ENCODE assay signal across 37 cellular contexts in the genomic region with DNA sequence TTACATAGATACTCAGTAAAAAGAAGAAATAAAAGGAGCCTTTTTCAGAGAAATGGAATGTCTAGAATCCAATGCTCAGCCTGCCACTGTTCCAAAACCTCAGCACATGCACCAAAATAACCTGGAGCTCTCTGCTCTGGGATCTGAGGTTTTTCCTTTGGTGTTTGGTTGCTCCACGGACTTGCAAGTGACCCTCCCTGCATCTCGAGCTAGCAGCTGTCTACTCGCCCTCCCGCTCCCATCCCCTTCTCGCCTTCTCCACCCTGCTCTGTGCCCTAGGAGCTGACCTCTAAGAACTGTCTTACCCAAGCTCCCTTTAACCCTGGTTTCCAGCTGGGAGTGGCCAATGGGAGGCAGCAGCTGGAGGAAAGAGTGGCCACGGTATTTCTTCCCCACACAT.
"Had no signal": no experiment of that assay in that cellular context is flagged by ENCODE, and none has a peak within 500 bp of the region (broad histone marks: within the 10 kb centered on the region; RNA-seq: fewer than 3 reads in every experiment).

No MANE protein-coding gene starts in this region.

- H3K4me1 ChIP-seq: adrenal gland, ascending aorta had no signal

- ATAC-seq: activated CD8-positive, alpha-beta T cell treated with anti-CD3 and anti-CD28 coated beads for 36 hours; activated naive CD4-positive, alpha-beta T cell treated with anti-CD3 and anti-CD28 coated beads, Interleukin-2, amount 50 U/mL, for 72 hours; activated T-cell treated with anti-CD3 and anti-CD28 coated beads, Interleukin-2, amount 50 U/mL, for 4 hours; activated T-cell treated with anti-CD3 and anti-CD28 coated beads, Interleukin-2, amount 50 U/mL, for 72 hours; activated T-helper 17 cell treated with anti-CD3 and anti-CD28 coated beads, Interleukin-2, amount 50 U/mL, for 72 hours had no signal

- H3K4me3 ChIP-seq: adrenal gland, ascending aorta, cardiac muscle cell had no signal

- H3K9me3 ChIP-seq: adrenal gland, ascending aorta had no signal

- H3K27me3 ChIP-seq: adrenal gland, ascending aorta, cardiac muscle cell had no signal

- DNase-seq: activated B cell treated with CpG ODN at 0.5 μM for 24 hours; activated CD4-positive, alpha-beta memory T cell treated with anti-CD3 and anti-CD28 coated beads for 36 hours; activated CD4-positive, alpha-beta T cell treated with anti-CD3 and anti-CD28 coated beads for 4 hours; activated CD4-positive, alpha-beta T cell treated with anti-CD3 and anti-CD28 coated beads, Interleukin-2, amount 10 ng/mL, durations not matched to agents 24 days and 14 days; activated CD4-positive, alpha-beta T cell treated with anti-CD3 and anti-CD28 coated beads, Interleukin-2, amount 50 U/mL, for 1 hour; activated CD4-positive, alpha-beta T cell treated with anti-CD3 and anti-CD28 coated beads, Interleukin-2, amount 50 U/mL, for 4 hours; activated CD4-positive, CD25-positive, alpha-beta regulatory T cell treated with anti-CD3 and anti-CD28 coated beads, Interleukin-2, amount 50 U/mL, for 72 hours; activated CD8-positive, alpha-beta memory T cell treated with anti-CD3 and anti-CD28 coated beads, Interleukin-2, amount 50 U/mL, for 4 hours; activated CD8-positive, alpha-beta T cell treated with anti-CD3 and anti-CD28 coated beads for 36 hours; activated effector memory CD4-positive, alpha-beta T cell treated with anti-CD3 and anti-CD28 coated beads, Interleukin-2, amount 50 U/mL, for 16 hours; activated gamma-delta T cell treated with Interleukin-2 at 50 U/mL for 16 hours; activated naive CD4-positive, alpha-beta T cell; activated naive CD4-positive, alpha-beta T cell treated with anti-CD3 and anti-CD28 coated beads for 36 hours; activated naive CD4-positive, alpha-beta T cell treated with anti-CD3 and anti-CD28 coated beads, Interleukin-2, amount 50 U/mL, for 16 hours; activated naive CD8-positive, alpha-beta T cell treated with anti-CD3 and anti-CD28 coated beads for 36 hours; activated T-cell treated with anti-CD3 and anti-CD28 coated beads for 4 hours; activated T-cell treated with anti-CD3 and anti-CD28 coated beads, Interleukin-2, amount 50 U/mL, for 1 hour; activated T-cell treated with anti-CD3 and anti-CD28 coated beads, Interleukin-2, amount 50 U/mL, for 4 hours; activated T-cell treated with anti-CD3 and anti-CD28 coated beads, Interleukin-2, amount 50 U/mL, for 72 hours; adrenal gland; amniotic stem cell; anterior cingulate cortex; caudate nucleus; cerebellar nuclear complex; T-helper 1 cell; T-helper 2 cell; T-helper 9 cell had no signal

- H3K36me3 ChIP-seq: adrenal gland, ascending aorta, cardiac muscle cell had no signal

- H3K27ac ChIP-seq: adrenal gland, ascending aorta, cardiac muscle cell, VCaP had no signal

- H3K4me1 Mint-ChIP-seq: activated B cell treated with CpG ODN at 0.5 μM for 24 hours; activated naive CD8-positive, alpha-beta T cell treated with anti-CD3 and anti-CD28 coated beads for 36 hours; activated T-helper 17 cell treated with anti-CD3 and anti-CD28 coated beads, Interleukin-2, amount 50 U/mL, for 72 hours; brain; central memory CD8-positive, alpha-beta T cell had no signal

- H3K4me3 Mint-ChIP-seq: activated B cell treated with CpG ODN at 0.5 μM for 24 hours; activated CD4-positive, alpha-beta memory T cell treated with anti-CD3 and anti-CD28 coated beads for 36 hours; activated CD4-positive, alpha-beta T cell treated with anti-CD3 and anti-CD28 coated beads, Interleukin-2, amount 10 ng/mL, durations not matched to agents 24 days and 14 days; activated CD8-positive, alpha-beta T cell treated with anti-CD3 and anti-CD28 coated beads for 36 hours; activated naive CD4-positive, alpha-beta T cell treated with anti-CD3 and anti-CD28 coated beads for 36 hours; activated naive CD8-positive, alpha-beta T cell treated with anti-CD3 and anti-CD28 coated beads for 36 hours; activated T-cell treated with anti-CD3 and anti-CD28 coated beads, Interleukin-2, amount 50 U/mL, for 4 hours; activated T-cell treated with anti-CD3 and anti-CD28 coated beads, Interleukin-2, amount 50 U/mL, for 72 hours; activated T-helper 1 cell treated with anti-CD3 and anti-CD28 coated beads, Interleukin-12 subunit alpha, Interleukin-12 subunit beta, Interleukin-2, Interleukin-4 antibody, amounts not matched to agents 30 ng/mL and 10 ng/mL and 1 ng/mL, durations not matched to agents 14 hours and 24 hours and 36 hours; activated T-helper 17 cell treated with anti-CD3 and anti-CD28 coated beads, Interleukin-2, amount 50 U/mL, for 72 hours; brain; central memory CD8-positive, alpha-beta T cell; T-helper 1 cell treated with Interleukin-12 subunit alpha and Interleukin-12 subunit beta and Interleukin-4 antibody, amounts not matched to agents 30 μg/mL and 1 μg/mL, for 36 hours; T-helper 2 cell treated with Interferon-gamma antibody and Interleukin-4, amounts not matched to agents 5 μg/mL and 100 μg/mL, for 36 hours had no signal

- H3K36me3 Mint-ChIP-seq: activated CD4-positive, alpha-beta memory T cell treated with anti-CD3 and anti-CD28 coated beads for 36 hours; activated naive CD4-positive, alpha-beta T cell treated with anti-CD3 and anti-CD28 coated beads, Interleukin-2, amount 50 U/mL, for 72 hours; activated naive CD8-positive, alpha-beta T cell treated with anti-CD3 and anti-CD28 coated beads for 36 hours; brain had no signal

- H3K9me3 Mint-ChIP-seq: activated B cell treated with CpG ODN at 0.5 μM for 24 hours; activated CD4-positive, alpha-beta memory T cell treated with anti-CD3 and anti-CD28 coated beads for 36 hours; activated CD4-positive, alpha-beta T cell treated with anti-CD3 and anti-CD28 coated beads, Interleukin-2, amount 10 ng/mL, durations not matched to agents 24 days and 14 days; activated CD8-positive, alpha-beta T cell treated with anti-CD3 and anti-CD28 coated beads for 36 hours; activated naive CD4-positive, alpha-beta T cell treated with anti-CD3 and anti-CD28 coated beads for 36 hours; activated naive CD4-positive, alpha-beta T cell treated with anti-CD3 and anti-CD28 coated beads, Interleukin-2, amount 50 U/mL, for 72 hours; activated naive CD8-positive, alpha-beta T cell treated with anti-CD3 and anti-CD28 coated beads for 36 hours; activated T-cell treated with anti-CD3 and anti-CD28 coated beads, Interleukin-2, amount 50 U/mL, for 4 hours; activated T-cell treated with anti-CD3 and anti-CD28 coated beads, Interleukin-2, amount 50 U/mL, for 72 hours; activated T-helper 1 cell treated with anti-CD3 and anti-CD28 coated beads, Interleukin-12 subunit alpha, Interleukin-12 subunit beta, Interleukin-2, Interleukin-4 antibody, amounts not matched to agents 30 ng/mL and 10 ng/mL and 1 ng/mL, durations not matched to agents 14 hours and 24 hours and 36 hours; activated T-helper 17 cell treated with anti-CD3 and anti-CD28 coated beads, Interleukin-2, amount 50 U/mL, for 72 hours; brain; central memory CD8-positive, alpha-beta T cell; T-helper 1 cell treated with Interleukin-12 subunit alpha and Interleukin-12 subunit beta and Interleukin-4 antibody, amounts not matched to agents 30 μg/mL and 1 μg/mL, for 36 hours; T-helper 2 cell treated with Interferon-gamma antibody and Interleukin-4, amounts not matched to agents 5 μg/mL and 100 μg/mL, for 36 hours had no signal

- H3K27ac Mint-ChIP-seq: activated B cell treated with CpG ODN at 0.5 μM for 24 hours; activated CD4-positive, alpha-beta memory T cell treated with anti-CD3 and anti-CD28 coated beads for 36 hours; activated CD4-positive, alpha-beta T cell treated with anti-CD3 and anti-CD28 coated beads, Interleukin-2, amount 10 ng/mL, durations not matched to agents 24 days and 14 days; activated CD8-positive, alpha-beta T cell treated with anti-CD3 and anti-CD28 coated beads for 36 hours; activated naive CD4-positive, alpha-beta T cell treated with anti-CD3 and anti-CD28 coated beads for 36 hours; activated naive CD4-positive, alpha-beta T cell treated with anti-CD3 and anti-CD28 coated beads, Interleukin-2, amount 50 U/mL, for 72 hours; activated naive CD8-positive, alpha-beta T cell treated with anti-CD3 and anti-CD28 coated beads for 36 hours; activated T-cell treated with anti-CD3 and anti-CD28 coated beads, Interleukin-2, amount 50 U/mL, for 72 hours; activated T-helper 1 cell treated with anti-CD3 and anti-CD28 coated beads, Interleukin-12 subunit alpha, Interleukin-12 subunit beta, Interleukin-2, Interleukin-4 antibody, amounts not matched to agents 30 ng/mL and 10 ng/mL and 1 ng/mL, durations not matched to agents 14 hours and 24 hours and 36 hours; activated T-helper 17 cell treated with anti-CD3 and anti-CD28 coated beads, Interleukin-2, amount 50 U/mL, for 72 hours; brain; T-helper 1 cell treated with Interleukin-12 subunit alpha and Interleukin-12 subunit beta and Interleukin-4 antibody, amounts not matched to agents 30 μg/mL and 1 μg/mL, for 36 hours; T-helper 2 cell treated with Interferon-gamma antibody and Interleukin-4, amounts not matched to agents 5 μg/mL and 100 μg/mL, for 36 hours had no signal
